ENCODE assay signal across 8 cellular contexts in the genomic region with DNA sequence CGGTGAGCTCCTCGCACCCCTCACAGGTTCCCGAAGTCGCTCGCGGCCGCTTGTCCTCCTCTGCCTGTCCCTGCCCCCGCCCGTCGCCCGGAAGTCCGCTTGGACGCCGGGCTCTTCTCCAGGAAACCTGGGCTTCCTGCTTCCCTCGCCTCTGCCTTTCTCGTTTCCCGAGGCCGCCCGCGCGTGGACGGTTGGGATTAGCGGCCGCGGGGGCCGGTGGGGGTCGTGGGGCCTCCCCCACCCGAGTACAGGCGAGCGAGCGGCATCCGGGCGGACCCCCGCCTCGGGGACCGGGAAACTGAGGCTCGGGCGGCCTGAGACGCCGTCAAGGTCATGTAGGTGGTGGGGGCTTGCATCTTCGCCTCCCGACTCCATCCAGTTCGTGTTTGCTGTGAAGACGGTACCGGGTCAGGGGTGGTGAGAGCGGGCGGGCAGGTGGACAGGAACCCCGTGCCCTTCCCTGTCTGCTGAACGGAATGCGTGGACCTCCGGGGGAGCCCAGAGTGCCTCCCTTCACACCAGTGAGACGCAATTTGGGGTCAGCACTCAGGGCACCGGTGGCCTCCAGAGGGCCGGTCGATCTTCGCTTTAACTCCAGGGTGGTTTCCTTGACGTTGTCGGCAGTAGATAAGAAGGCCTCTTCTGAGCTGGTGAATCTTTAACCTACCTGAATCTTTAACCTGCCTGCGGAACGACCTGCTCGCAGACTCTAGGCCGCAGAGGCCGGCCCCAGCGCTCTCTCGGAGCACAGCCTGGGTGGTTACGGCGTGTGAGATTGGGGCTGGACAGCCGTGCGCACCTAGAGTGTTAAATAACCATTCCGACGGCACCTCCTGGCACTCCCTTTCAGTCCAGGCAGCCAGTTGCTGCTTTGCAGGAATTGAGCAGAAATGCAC. TPM values are rescaled to one million over a fixed set of nuclear protein-coding genes. Genes with fewer than 3 reads are reported as not detected.
DNase-seq lines count a peak whose midpoint lies in the region; ATAC-seq and TF ChIP-seq lines count a peak whose summit lies in the region.

No MANE protein-coding gene starts in this region.

- H3K4me3 ChIP-seq in HFF-Myc (replicated peaks; ENCODE audit: low read depth, low read length) (peak overlapping the region; percentile 98), SK-N-SH (ENCODE audit: low read depth in 2 of 2, low read length in 1 of 2) (peak overlapping the region; percentile 98 to 99), thoracic aorta (peak overlapping the region; percentile 99)

- peaks cover 21% of the 10 kb centered on the region for H3F3A ChIP-seq in SK-N-SH (replicated peaks; ENCODE audit: insufficient read depth)

- H3K9me3 ChIP-seq in ES-I3 (ENCODE audit: control insufficient read depth, insufficient read depth, low read length): no peaks in the 10 kb centered on the region
- H3K9me3 ChIP-seq in SK-N-SH: no peaks in the 10 kb centered on the region
- no peaks in the 10 kb centered on the region for H3K9me3 ChIP-seq in thoracic aorta

- H3K9me2 ChIP-seq in SK-N-SH: no peaks in the 10 kb centered on the region

- no peak for TF ChIP-seq CTCF in HFF-Myc (IDR thresholded peaks at IDR 0.05; ENCODE audit: low read depth, low read length, missing control alignments)
- TF ChIP-seq CTCF in SK-N-SH (IDR thresholded peaks at IDR 0.05): no peak
- no peak for TF ChIP-seq CTCF in thoracic aorta (IDR thresholded peaks at IDR 0.05)

- CTCF ChIA-PET in SK-N-SH (lab: Yijun Ruan, JAX): interaction anchor here (1.0 to 1.3 kb wide), 3 partner anchors 15 to 44 kb away, joined by 3 to 6 read pairs (median 4); no protein-coding TSS in a partner anchor

- 3% methylated on average over 14 of the region's 71 CpGs for WGBS in SK-N-SH (ENCODE audit: low lambda C conversion rate)

- H3K9me3 Mint-ChIP-seq in memory B cell: no peaks in the 10 kb centered on the region

- H3K4me1 Mint-ChIP-seq in memory B cell: peaks cover 51% of the 10 kb centered on the region

- POLR2A ChIA-PET in SK-N-SH (lab: Yijun Ruan, JAX): interaction anchor here (0.9 to 1.0 kb wide), 2 partner anchors 23 to 24 kb away, joined by 3 read pairs; no protein-coding TSS in a partner anchor

- peak overlapping the region; percentile 91 for H3K4me3 Mint-ChIP-seq in memory B cell

- DNase-seq in HFF-Myc (ENCODE audit: extremely low read depth, low read depth) (no peak), SK-N-SH (peak; percentile 55), dermis blood vessel endothelial cell (peak; percentile 60), memory B cell (ENCODE audit: low spot score in 2 of 2) (no peak), thoracic aorta (ENCODE audit: low spot score) (no peak), NCI-H1436 treated with DMSO at 0.1 percent for 48 hours (lab: John Stamatoyannopoulos, UW) (no peak), kidney glomerular epithelial cell (lab: John Stamatoyannopoulos, UW) (no peak)

- H3K36me3 ChIP-seq in ES-I3 (ENCODE audit: insufficient read depth, low read length) (no peaks in the 10 kb centered on the region), SK-N-SH (replicated peaks in 1 of 2; ENCODE audit: control insufficient read depth in 1 of 2, insufficient read depth in 2 of 2, low read length in 1 of 2) (peaks cover 3 to 5% of the 10 kb centered on the region in 2 experiments), thoracic aorta (no peaks in the 10 kb centered on the region)

- H3K27ac ChIP-seq in SK-N-SH (ENCODE audit: low read depth in 2 of 2, low read length in 1 of 2) (peak overlapping the region; percentile 80 to 84), thoracic aorta (peak overlapping the region; percentile 97 to 99)

- no peaks in the 10 kb centered on the region for H3K27me3 Mint-ChIP-seq in memory B cell

- no peak overlapping the region for H2AFZ ChIP-seq in SK-N-SH (ENCODE audit: low read depth)

- H4K20me1 ChIP-seq in SK-N-SH (ENCODE audit: insufficient read depth): peaks cover 52% of the 10 kb centered on the region

- H3K4me1 ChIP-seq in ES-I3 (ENCODE audit: insufficient read depth, low read length): peaks cover 28% of the 10 kb centered on the region
- H3K4me1 ChIP-seq in SK-N-SH (ENCODE audit: control insufficient read depth in 1 of 2, insufficient read depth in 2 of 2, low read depth in 1 of 2, low read length in 1 of 2): peaks cover 34 to 37% of the 10 kb centered on the region in 2 experiments
- peaks cover 44 to 58% of the 10 kb centered on the region in 2 donors for H3K4me1 ChIP-seq in thoracic aorta (ENCODE audit: control insufficient read depth in 1 of 2, low read depth in 2 of 2)

- H3K4me2 ChIP-seq in SK-N-SH: peak overlapping the region; percentile 100

- no peak for TF ChIP-seq EP300 in SK-N-SH (IDR thresholded peaks at IDR 0.05; ENCODE audit: borderline replicate concordance in 1 of 2, low read depth in 1 of 2, low read length in 1 of 2)

- H3K27ac Mint-ChIP-seq in memory B cell: peak overlapping the region; percentile 92

- peak overlapping the region; percentile 96 for H3K9ac ChIP-seq in ES-I3 (ENCODE audit: low read depth, low read length)
- peak overlapping the region; percentile 98 for H3K9ac ChIP-seq in SK-N-SH

- peaks cover 88% of the 10 kb centered on the region for H3K79me2 ChIP-seq in SK-N-SH (ENCODE audit: insufficient read depth)

- no peak for ATAC-seq in memory B cell (ENCODE audit: low read depth)
- peak; percentile 15 for ATAC-seq in thoracic aorta (ENCODE audit: insufficient number of reproducible peaks, low FRiP score, low read depth)

- H3K27me3 ChIP-seq in SK-N-SH (ENCODE audit: insufficient read depth): no peaks in the 10 kb centered on the region
- no peaks in the 10 kb centered on the region for H3K27me3 ChIP-seq in thoracic aorta (replicated peaks; ENCODE audit: insufficient read depth)

- H3K36me3 Mint-ChIP-seq in memory B cell: peaks cover 5% of the 10 kb centered on the region

- TF ChIP-seq RAD21 in SK-N-SH (IDR thresholded peaks at IDR 0.05; ENCODE audit: low read length): no peak

TF ChIP-seq in SK-N-SH, 30 proteins besides CTCF, POLR2A, EP300 and RAD21:
- TF ChIP-seq MXI1 (IDR thresholded peaks at IDR 0.05; ENCODE audit: low read depth, low read length): no peak; the same call in 1 of the 2 replicates
- TF ChIP-seq, protein P1, sequence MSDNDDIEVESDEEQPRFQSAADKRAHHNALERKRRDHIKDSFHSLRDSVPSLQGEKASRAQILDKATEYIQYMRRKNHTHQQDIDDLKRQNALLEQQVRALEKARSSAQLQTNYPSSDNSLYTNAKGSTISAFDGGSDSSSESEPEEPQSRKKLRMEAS (IDR thresholded peaks at IDR 0.05; ENCODE audit: low read depth): no peak
- no peak for TF ChIP-seq MEF2A (IDR thresholded peaks at IDR 0.05; ENCODE audit: borderline replicate concordance, low read depth)
- TF ChIP-seq GABPA (IDR thresholded peaks at IDR 0.05; ENCODE audit: low read depth): peak; percentile 28; the same call in 1 of the 2 replicates
- TF ChIP-seq SIN3A (IDR thresholded peaks at IDR 0.05; ENCODE audit: borderline replicate concordance, low read depth, low read length): 0 out of 2 replicates have a peak, but pooled peaks have one; percentile 13
- TF ChIP-seq ELF1 (IDR thresholded peaks at IDR 0.05): 0 out of 2 replicates have a peak, but pooled peaks have one; percentile 13

RNA-seq across cellular contexts. Expression of a gene that starts 0.7 kb away (rescaled TPM):
- polyA plus RNA-seq in SK-N-SH (2012; rRNA removed): 659 and 713 TPM in 2 replicates
- polyA plus RNA-seq in SK-N-SH (2012; cell fraction: cytosol; rRNA removed): 317 and 453 TPM in 2 replicates
- 442 and 463 TPM in 2 replicates for polyA plus RNA-seq in SK-N-SH (2012; cell fraction: nucleus; rRNA removed)
- total RNA-seq in dermis blood vessel endothelial cell (264 and 393 TPM in 2 replicates), thoracic aorta (100 to 1,000 TPM; 366 to 375 TPM)

RNA-seq across cellular contexts. Expression of a gene that starts 19.9 kb away (rescaled TPM):
- polyA plus RNA-seq in SK-N-SH (2012; rRNA removed): 28.6 and 42.9 TPM in 2 replicates
- polyA plus RNA-seq in SK-N-SH (2012; cell fraction: cytosol; rRNA removed): 17.8 and 24.9 TPM in 2 replicates
- 107 and 195 TPM in 2 replicates for polyA plus RNA-seq in SK-N-SH (2012; cell fraction: nucleus; rRNA removed)
- total RNA-seq in dermis blood vessel endothelial cell: 12.1 and 18.5 TPM in 2 replicates
- total RNA-seq in thoracic aorta: 1 to 10 TPM; 9.1 to 9.7 TPM

RNA-seq across cellular contexts. Expression of a gene that starts 25.9 kb away (rescaled TPM):
- polyA plus RNA-seq in SK-N-SH (2012; rRNA removed): 70.3 and 75.3 TPM in 2 replicates
- polyA plus RNA-seq in SK-N-SH (2012; cell fraction: cytosol; rRNA removed): 27.2 and 49.1 TPM in 2 replicates
- 185 and 306 TPM in 2 replicates for polyA plus RNA-seq in SK-N-SH (2012; cell fraction: nucleus; rRNA removed)
- total RNA-seq in dermis blood vessel endothelial cell: 54.3 and 55.7 TPM in 2 replicates
- total RNA-seq in thoracic aorta: 10 to 100 TPM; 32.4 to 79.3 TPM

RNA-seq across cellular contexts. Expression of a gene that starts 56.9 kb away (rescaled TPM):
- polyA plus RNA-seq in SK-N-SH (2012; rRNA removed): 717 and 742 TPM in 2 replicates
- 457 and 681 TPM in 2 replicates for polyA plus RNA-seq in SK-N-SH (2012; cell fraction: cytosol; rRNA removed)
- polyA plus RNA-seq in SK-N-SH (2012; cell fraction: nucleus; rRNA removed): 521 and 537 TPM in 2 replicates
- total RNA-seq in dermis blood vessel endothelial cell (471 and 724 TPM in 2 replicates), thoracic aorta (100 to 1,000 TPM; 252 to 422 TPM)

Comparison
In these comparisons a context has a peak if more than half of its experiments do, and no peak if none do; other contexts are left out.
1. DNase-seq: peak in SK-N-SH (single experiment) and dermis blood vessel endothelial cell (single experiment); none in HFF-Myc (single experiment), memory B cell (0 of 2), thoracic aorta (single experiment), NCI-H1436 treated with DMSO at 0.1 percent for 48 hours (single experiment) and kidney glomerular epithelial cell (single experiment).
2. Peak in every context shown above with its lines, with median percentiles within 50 percentile points of each other: H3K4me3 ChIP-seq.